ENCODE assay signal across 18 cellular contexts in the genomic region with DNA sequence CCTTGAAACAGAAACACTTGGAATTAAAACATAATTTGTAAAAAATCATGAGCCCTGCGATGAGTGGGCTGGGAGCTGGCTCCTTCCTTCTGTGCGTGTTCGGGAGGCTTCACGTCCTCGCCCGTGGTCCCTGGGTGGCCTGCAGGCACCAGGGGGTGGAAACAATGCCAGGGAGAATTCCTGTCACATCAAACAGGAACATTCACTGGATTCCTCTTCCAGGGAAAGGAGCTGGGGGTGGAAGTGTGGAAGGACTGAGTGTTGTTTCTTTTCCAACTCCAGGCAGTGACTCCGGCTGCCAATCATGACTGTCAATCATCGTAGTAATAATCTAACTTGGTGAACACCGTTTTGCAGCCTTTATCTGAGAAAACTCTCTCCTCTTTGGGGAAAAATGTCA.
"Had no signal": no experiment of that assay in that cellular context is flagged by ENCODE, and none has a peak within 500 bp of the region (broad histone marks: within the 10 kb centered on the region; RNA-seq: fewer than 3 reads in every experiment).

No MANE protein-coding gene starts in this region.

- H3K4me3 Mint-ChIP-seq: activated naive CD4-positive, alpha-beta T cell treated with anti-CD3 and anti-CD28 coated beads for 36 hours; activated naive CD8-positive, alpha-beta T cell treated with anti-CD3 and anti-CD28 coated beads, Interleukin-2, amount 50 U/mL, for 24 hours; activated T-helper 17 cell treated with anti-CD3 and anti-CD28 coated beads, Interleukin-2, amount 50 U/mL, for 72 hours; memory B cell; natural killer cell; stimulated activated naive CD8-positive, alpha-beta T cell treated with anti-CD3 and anti-CD28 coated beads, Interleukin-15, amount 100 ng/mL, for 72 hours; T-cell; type B pancreatic cell had no signal

- FAIRE-seq: colon, endometrium, keratinocyte had no signal

- H3K27ac ChIP-seq: esophagus muscularis mucosa, right atrium auricular region had no signal

- H3K9me3 ChIP-seq: esophagus muscularis mucosa, right atrium auricular region had no signal

- H3K27me3 Mint-ChIP-seq: activated naive CD8-positive, alpha-beta T cell treated with anti-CD3 and anti-CD28 coated beads, Interleukin-2, amount 50 U/mL, for 24 hours; activated T-helper 17 cell treated with anti-CD3 and anti-CD28 coated beads, Interleukin-2, amount 50 U/mL, for 72 hours; memory B cell; stimulated activated naive CD8-positive, alpha-beta T cell treated with anti-CD3 and anti-CD28 coated beads, Interleukin-15, amount 100 ng/mL, for 72 hours; T-cell; type B pancreatic cell had no signal

- H3K4me1 ChIP-seq: esophagus muscularis mucosa, right atrium auricular region had no signal

- ATAC-seq: activated naive CD8-positive, alpha-beta T cell treated with anti-CD3 and anti-CD28 coated beads, Interleukin-2, amount 50 U/mL, for 24 hours; activated T-helper 17 cell treated with anti-CD3 and anti-CD28 coated beads, Interleukin-2, amount 50 U/mL, for 72 hours; left lobe of liver; natural killer cell; stimulated activated naive CD8-positive, alpha-beta T cell treated with anti-CD3 and anti-CD28 coated beads, Interleukin-15, amount 100 ng/mL, for 72 hours; T-cell had no signal

- DNase-seq: activated CD4-positive, alpha-beta T cell treated with anti-CD3 and anti-CD28 coated beads for 1 hour; activated CD4-positive, alpha-beta T cell treated with anti-CD3 and anti-CD28 coated beads, Interleukin-2, amount 50 U/mL, for 4 hours; activated naive CD4-positive, alpha-beta T cell treated with anti-CD3 and anti-CD28 coated beads for 36 hours; activated naive CD8-positive, alpha-beta T cell treated with anti-CD3 and anti-CD28 coated beads, Interleukin-2, amount 50 U/mL, for 24 hours; aorta; hippocampal formation; natural killer cell; stimulated activated naive CD8-positive, alpha-beta T cell treated with anti-CD3 and anti-CD28 coated beads, Interleukin-15, amount 100 ng/mL, for 72 hours; T-cell had no signal

- H3K4me3 ChIP-seq: esophagus muscularis mucosa, right atrium auricular region had no signal

- H3K27me3 ChIP-seq: esophagus muscularis mucosa, right atrium auricular region had no signal

- H3K27ac Mint-ChIP-seq: activated naive CD8-positive, alpha-beta T cell treated with anti-CD3 and anti-CD28 coated beads, Interleukin-2, amount 50 U/mL, for 24 hours; memory B cell; natural killer cell; stimulated activated naive CD8-positive, alpha-beta T cell treated with anti-CD3 and anti-CD28 coated beads, Interleukin-15, amount 100 ng/mL, for 72 hours; T-cell; type B pancreatic cell had no signal
